In the genomic region with DNA sequence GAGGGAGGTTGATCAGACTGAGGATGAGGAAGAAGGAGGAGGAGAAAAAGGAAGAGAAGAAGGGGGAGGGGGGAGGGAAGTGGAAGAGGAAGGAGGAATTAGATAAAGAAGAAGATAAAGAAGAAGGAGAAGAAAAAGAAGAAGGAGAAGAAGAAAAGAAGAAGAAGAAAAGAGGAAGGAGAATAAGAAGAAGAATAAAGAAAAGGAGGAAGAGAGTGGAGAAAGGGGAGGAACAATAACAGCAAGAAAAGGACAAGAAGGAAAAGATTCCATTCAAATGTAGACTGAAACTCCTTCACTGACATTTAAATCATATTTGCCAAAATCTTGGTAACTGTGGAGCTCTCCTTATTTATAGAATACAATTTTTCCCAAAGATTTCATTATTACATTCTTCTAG, we compare ENCODE assay signal across 5 cellular contexts. TPM values are rescaled to one million over a fixed set of nuclear protein-coding genes. Genes with fewer than 3 reads are reported as not detected.
"Had no signal": no experiment of that assay in that cellular context is flagged by ENCODE, and none has a peak within 500 bp of the region (broad histone marks: within the 10 kb centered on the region; RNA-seq: fewer than 3 reads in every experiment).

No MANE protein-coding gene starts in this region.

- H3K4me1 Mint-ChIP-seq: IgD-negative memory B cell had no signal

- DNase-seq: H9, HCEC 1CT, KG1 had no signal

- H3K4me3 ChIP-seq: GM23338 had no signal

- H3K36me3 Mint-ChIP-seq: IgD-negative memory B cell had no signal

- ATAC-seq: GM23338 had no signal

- H3K27ac Mint-ChIP-seq: GM23338, H9, IgD-negative memory B cell had no signal

- H3K9me3 Mint-ChIP-seq: GM23338, H9 had no signal

- H3K4me3 Mint-ChIP-seq: GM23338, H9, IgD-negative memory B cell had no signal

- H3K4me2 ChIP-seq: GM23338 had no signal

RNA-seq across cellular contexts. Expression of gene RCAN2, which starts 34.3 kb away (rescaled TPM):
- polyA plus RNA-seq: IgD-negative memory B cell had no signal
